ENCODE assay signal across 21 cellular contexts in the genomic region with DNA sequence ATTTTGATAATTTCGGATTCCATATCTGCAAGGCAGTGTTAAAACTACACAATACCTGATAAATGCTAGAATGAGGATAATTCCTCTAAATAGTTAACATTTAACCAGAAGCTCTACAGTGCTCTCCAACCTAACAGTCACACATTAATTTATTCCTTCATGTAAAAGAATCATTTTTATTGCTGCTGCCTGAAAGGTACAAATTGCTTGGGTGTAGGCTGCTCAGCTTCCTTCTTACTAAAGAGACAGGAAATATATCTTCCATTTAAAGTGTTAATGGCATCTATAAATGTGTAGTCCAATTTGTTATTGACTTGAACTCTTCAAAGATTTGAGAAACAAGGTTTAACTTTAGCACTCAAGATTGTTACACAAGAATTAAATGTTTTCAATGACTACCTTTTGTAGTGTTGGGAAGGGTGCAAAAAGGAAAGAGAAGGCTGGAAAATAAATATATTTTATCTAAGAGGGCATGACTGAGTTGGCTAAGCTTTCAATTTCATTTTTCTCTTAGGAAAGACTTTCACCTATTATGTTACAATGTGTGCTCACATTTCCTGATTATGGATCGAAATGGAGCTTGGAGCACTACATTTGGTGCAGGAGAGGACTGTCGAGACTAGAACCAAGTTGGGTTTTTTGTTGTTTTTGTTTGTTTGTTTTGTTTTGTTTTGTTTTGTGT.
DNase-seq lines count a peak whose midpoint lies in the region; ATAC-seq, FAIRE-seq and TF ChIP-seq lines count a peak whose summit lies in the region.
"Had no signal": no experiment of that assay in that cellular context is flagged by ENCODE, and none has a peak within 500 bp of the region (broad histone marks: within the 10 kb centered on the region; RNA-seq: fewer than 3 reads in every experiment).

No MANE protein-coding gene starts in this region.

- H3K27ac ChIP-seq in right lobe of liver (peak overlapping the region in 2 of 3 donors; percentile 8 to 22), HepG2 (ENCODE audit: extremely low read length, insufficient read depth, low read length) (no peak overlapping the region), body of pancreas (peak overlapping the region in 3 of 4 donors; percentile 11 to 54 (median 31)), lung (ENCODE audit: low read depth in 1 of 2, low read length in 1 of 2) (no peak overlapping the region)
- H3K27ac ChIP-seq: gastroesophageal sphincter, neural progenitor cell, tibial nerve had no signal

- no TSS peak for BruUV-seq in HepG2 (replicated peaks; lab: Mats Ljungman, UMichigan)

- TF ChIP-seq POLR2A in right lobe of liver (IDR thresholded peaks at IDR 0.05) (no peak), HepG2 (IDR thresholded peaks at IDR 0.05; ENCODE audit: insufficient read depth in 1 of 2, low read depth in 2 of 2, low read length in 2 of 2) (no peak), body of pancreas (IDR thresholded peaks at IDR 0.05) (no peak)

- H3K36me3 ChIP-seq in right lobe of liver (no peaks in the 10 kb centered on the region), HepG2 (replicated peaks in 1 of 2; ENCODE audit: control insufficient read depth in 1 of 2, insufficient read depth in 2 of 2, low read length in 2 of 2) (no peaks in the 10 kb centered on the region), body of pancreas (replicated peaks in 1 of 2; ENCODE audit: insufficient read depth in 1 of 2, low read depth in 2 of 2) (no peaks in the 10 kb centered on the region), lung (ENCODE audit: control insufficient read depth in 2 of 2, insufficient read depth in 2 of 2, low read length in 2 of 2) (peaks cover 0 to 2% of the 10 kb centered on the region in 2 donors)
- H3K36me3 ChIP-seq: BE2C, neural progenitor cell had no signal

- DNase-seq in right lobe of liver (no peak), HepG2 (ENCODE audit: low spot score) (no peak), body of pancreas (no peak), lung (ENCODE audit: low spot score) (no peak), pons (ENCODE audit: low spot score) (no peak), HuH-7 (ENCODE audit: low spot score) (no peak), MV-4-11 (lab: John Stamatoyannopoulos, UW) (no peak)
- DNase-seq in stimulated activated CD4-positive, alpha-beta T cell treated with anti-CD3 and anti-CD28 coated beads, Interleukin-4, amount 100 ng/mL, for 1 hour, result no peak
- DNase-seq: ACHN, activated gamma-delta T cell treated with Interleukin-2 at 50 U/mL for 16 hours, activated T-cell treated with anti-CD3 and anti-CD28 coated beads for 4 hours, BE2C, H7, NCI-H1105, OCI-M1, posterior cingulate gyrus had no signal

- POLR2A ChIA-PET in HepG2 (lab: Yijun Ruan, JAX), result interaction anchor here (1.1 kb wide), 1 partner anchor 60 kb away, joined by 3 read pairs; no protein-coding TSS in a partner anchor

- no peak overlapping the region for H3K4me2 ChIP-seq in HepG2 (ENCODE audit: low read depth, low read length)
- H3K4me2 ChIP-seq: neural progenitor cell had no signal

- H3K27me3 ChIP-seq in right lobe of liver, result no peaks in the 10 kb centered on the region
- no peaks in the 10 kb centered on the region for H3K27me3 ChIP-seq in HepG2 (ENCODE audit: control insufficient read depth in 1 of 2, insufficient read depth in 2 of 2, low read length in 2 of 2)
- H3K27me3 ChIP-seq in body of pancreas, result no peaks in the 10 kb centered on the region
- H3K27me3 ChIP-seq in lung (ENCODE audit: control insufficient read depth, insufficient read depth), result no peaks in the 10 kb centered on the region
- H3K27me3 ChIP-seq: BE2C, gastroesophageal sphincter, neural progenitor cell, tibial nerve had no signal

- ATAC-seq in right lobe of liver (peak; percentile 10 to 71 (median 54)), HepG2 (no peak), body of pancreas (no peak), lung (ENCODE audit: insufficient read depth, low FRiP score) (peak; percentile 11)
- ATAC-seq: gastroesophageal sphincter had no signal

- H3K9ac ChIP-seq in HepG2 (ENCODE audit: insufficient read depth, low read depth, low read length), result no peak overlapping the region
- H3K9ac ChIP-seq: neural progenitor cell had no signal

- no peak for FAIRE-seq in HepG2 (lab: Jason Lieb, UNC)
- FAIRE-seq: endothelial cell of umbilical vein, G401.6 had no signal

- no peak for TF ChIP-seq EP300 in HepG2 (IDR thresholded peaks at IDR 0.05; ENCODE audit: low read depth in 2 of 2, low read length in 2 of 2)
- TF ChIP-seq EP300 in HepG2 (CRISPR knock-in tag; IDR thresholded peaks at IDR 0.05; ENCODE audit: borderline replicate concordance), result no peak

- H3K79me2 ChIP-seq in HepG2 (ENCODE audit: insufficient read depth, low read length), result no peaks in the 10 kb centered on the region

- intact Hi-C loops in right lobe of liver (cut with DNase I) (no loop called here), HepG2 (cut with micrococcal nuclease; ENCODE audit: unreplicated experiment) (no loop called here), body of pancreas (cut with DNase I) (no loop called here)

- CTCF ChIA-PET in HepG2 (lab: Yijun Ruan, JAX; ENCODE audit: low intra/inter-chr PET ratio, low total read pairs), result no interaction called here

- H3K4me1 ChIP-seq in right lobe of liver, result peaks cover 0 to 23% (median 3%) of the 10 kb centered on the region in 4 donors
- peaks cover 22% of the 10 kb centered on the region for H3K4me1 ChIP-seq in HepG2 (ENCODE audit: insufficient read depth, low read length)
- peaks cover 57% of the 10 kb centered on the region for H3K4me1 ChIP-seq in body of pancreas
- peaks cover 0 to 8% of the 10 kb centered on the region in 2 donors for H3K4me1 ChIP-seq in lung (ENCODE audit: control insufficient read depth in 2 of 2, insufficient read depth in 2 of 2, low read length in 2 of 2)
- H3K4me1 ChIP-seq: BE2C, gastroesophageal sphincter, neural progenitor cell, tibial nerve had no signal

- no peak overlapping the region for H2AFZ ChIP-seq in HepG2 (ENCODE audit: low read length)
- H2AFZ ChIP-seq: neural progenitor cell had no signal

- WGBS in right lobe of liver (ENCODE audit: insufficient coverage, low coverage, low lambda C conversion rate, missing lambda C conversion rate), result 15% methylated on average over 3 of the region's 3 CpGs
- WGBS in HepG2 (ENCODE audit: low lambda C conversion rate), result 93% methylated on average over 3 of the region's 3 CpGs
- 26 to 46% methylated on average over 3 of the region's 3 CpGs for WGBS in body of pancreas, 2 donors
- WGBS in lung, 2 donors, result 69 to 93% methylated on average over 3 of the region's 3 CpGs

- TF ChIP-seq RAD21 in HepG2 (CRISPR knock-in tag; IDR thresholded peaks at IDR 0.05), result no peak

- H4K20me1 ChIP-seq in HepG2 (ENCODE audit: insufficient read depth, low read length), result no peaks in the 10 kb centered on the region

- H3K9me3 ChIP-seq in right lobe of liver, result no peaks in the 10 kb centered on the region
- H3K9me3 ChIP-seq in HepG2 (ENCODE audit: low read length), result no peaks in the 10 kb centered on the region
- no peaks in the 10 kb centered on the region for H3K9me3 ChIP-seq in body of pancreas
- H3K9me3 ChIP-seq in lung (ENCODE audit: control insufficient read depth in 2 of 2, insufficient read depth in 1 of 2, low read length in 1 of 2), result no peaks in the 10 kb centered on the region
- H3K9me3 ChIP-seq: BE2C, gastroesophageal sphincter, tibial nerve had no signal

- in situ Hi-C loops in HepG2 (cut with HindIII; ENCODE audit: extremely low pct_ligation_motif_present, low pct_unique_long_range_greater_than_20kb), result no loop called here

- H3K4me3 ChIP-seq in right lobe of liver (no peak overlapping the region), HepG2 (replicated peaks in 1 of 3; ENCODE audit: insufficient read depth in 1 of 3, low read depth in 2 of 3, low read length in 3 of 3) (no peak overlapping the region), body of pancreas (no peak overlapping the region), lung (no peak overlapping the region)
- H3K4me3 ChIP-seq: gastroesophageal sphincter, neural progenitor cell, tibial nerve had no signal

- TF ChIP-seq CTCF in right lobe of liver (IDR thresholded peaks at IDR 0.05) (no peak), HepG2 (CRISPR knock-in tag; IDR thresholded peaks at IDR 0.05) (no peak), body of pancreas (IDR thresholded peaks at IDR 0.05) (no peak), lung (IDR thresholded peaks at IDR 0.05; ENCODE audit: control extremely low read depth, extremely low read depth) (no peak)

TF ChIP-seq in HepG2, 621 proteins besides CTCF, POLR2A, EP300 and RAD21 (continues in another document):
- TF ChIP-seq ZNF460 (CRISPR knock-in tag; IDR thresholded peaks at IDR 0.05; ENCODE audit: borderline replicate concordance), result no peak

Comparison
In these comparisons a context has a peak if more than half of its experiments do, and no peak if none do; other contexts are left out.
1. ATAC-seq: peak in right lobe of liver (4 of 4) and lung (single experiment); none in HepG2 (single experiment) and body of pancreas (single experiment).
2. H3K27ac ChIP-seq: peak in right lobe of liver (2 of 3) and body of pancreas (3 of 4); none in HepG2 (single experiment) and lung (0 of 2).